In genomic region chr12:2633825-2634200, GRCh38 we compare ENCODE assay signal across 22 cellular contexts.
"Had no signal": no experiment of that assay in that cellular context is flagged by ENCODE, and none has a peak within 500 bp of the region (broad histone marks: within the 10 kb centered on the region; RNA-seq: fewer than 3 reads in every experiment).

No MANE protein-coding gene starts in this region.

- H3K9me3 Mint-ChIP-seq: activated naive CD4-positive, alpha-beta T cell treated with anti-CD3 and anti-CD28 coated beads, Interleukin-2, amount 10 ng/mL, durations not matched to agents 7 days and 5 days; activated naive CD8-positive, alpha-beta T cell treated with anti-CD3 and anti-CD28 coated beads for 36 hours; activated T-cell treated with anti-CD3 and anti-CD28 coated beads, Interleukin-2, amount 50 U/mL, for 24 hours; T-helper 1 cell treated with Interleukin-12 subunit alpha and Interleukin-12 subunit beta and Interleukin-4 antibody, amounts not matched to agents 30 μg/mL and 1 μg/mL, for 36 hours had no signal

- H3K4me3 Mint-ChIP-seq: activated CD8-positive, alpha-beta memory T cell treated with anti-CD3 and anti-CD28 coated beads, Interleukin-2, amount 10 ng/mL, durations not matched to agents 7 days and 5 days; activated naive CD4-positive, alpha-beta T cell treated with anti-CD3 and anti-CD28 coated beads, Interleukin-2, amount 10 ng/mL, durations not matched to agents 7 days and 5 days; activated naive CD8-positive, alpha-beta T cell treated with anti-CD3 and anti-CD28 coated beads for 36 hours; activated T-cell treated with anti-CD3 and anti-CD28 coated beads, Interleukin-2, amount 50 U/mL, for 24 hours; T-helper 1 cell treated with Interleukin-12 subunit alpha and Interleukin-12 subunit beta and Interleukin-4 antibody, amounts not matched to agents 30 μg/mL and 1 μg/mL, for 36 hours had no signal

- ATAC-seq: activated CD4-positive, CD25-positive, alpha-beta regulatory T cell treated with anti-CD3 and anti-CD28 coated beads, Interleukin-2, amount 50 U/mL, for 24 hours; activated CD8-positive, alpha-beta memory T cell treated with anti-CD3 and anti-CD28 coated beads, Interleukin-2, amount 10 ng/mL, durations not matched to agents 7 days and 5 days had no signal

- H3K9me3 ChIP-seq: Peyer's patch had no signal

- H3K4me3 ChIP-seq: cardiac muscle cell, Peyer's patch had no signal

- H3K4me1 Mint-ChIP-seq: activated CD8-positive, alpha-beta memory T cell treated with anti-CD3 and anti-CD28 coated beads, Interleukin-2, amount 10 ng/mL, durations not matched to agents 7 days and 5 days; activated naive CD4-positive, alpha-beta T cell treated with anti-CD3 and anti-CD28 coated beads, Interleukin-2, amount 10 ng/mL, durations not matched to agents 7 days and 5 days; activated naive CD8-positive, alpha-beta T cell treated with anti-CD3 and anti-CD28 coated beads for 36 hours had no signal

- H3K27ac ChIP-seq: brain microvascular endothelial cell, cardiac muscle cell, Peyer's patch had no signal

- H3K4me1 ChIP-seq: Peyer's patch had no signal

- H3K36me3 Mint-ChIP-seq: activated CD8-positive, alpha-beta memory T cell treated with anti-CD3 and anti-CD28 coated beads, Interleukin-2, amount 10 ng/mL, durations not matched to agents 7 days and 5 days; activated naive CD4-positive, alpha-beta T cell treated with anti-CD3 and anti-CD28 coated beads, Interleukin-2, amount 10 ng/mL, durations not matched to agents 7 days and 5 days; activated naive CD8-positive, alpha-beta T cell treated with anti-CD3 and anti-CD28 coated beads for 36 hours had no signal

- H3K27ac Mint-ChIP-seq: activated CD8-positive, alpha-beta memory T cell treated with anti-CD3 and anti-CD28 coated beads, Interleukin-2, amount 10 ng/mL, durations not matched to agents 7 days and 5 days; activated naive CD4-positive, alpha-beta T cell treated with anti-CD3 and anti-CD28 coated beads, Interleukin-2, amount 10 ng/mL, durations not matched to agents 7 days and 5 days; activated naive CD8-positive, alpha-beta T cell treated with anti-CD3 and anti-CD28 coated beads for 36 hours; activated T-cell treated with anti-CD3 and anti-CD28 coated beads, Interleukin-2, amount 50 U/mL, for 24 hours; T-helper 1 cell treated with Interleukin-12 subunit alpha and Interleukin-12 subunit beta and Interleukin-4 antibody, amounts not matched to agents 30 μg/mL and 1 μg/mL, for 36 hours had no signal

- H3K27me3 ChIP-seq: brain microvascular endothelial cell, cardiac muscle cell, Peyer's patch had no signal

- H3K36me3 ChIP-seq: brain microvascular endothelial cell, cardiac muscle cell, Peyer's patch had no signal

- DNase-seq: activated CD4-positive, alpha-beta T cell treated with anti-CD3 and anti-CD28 coated beads for 4 hours; activated CD4-positive, alpha-beta T cell treated with anti-CD3 and anti-CD28 coated beads, Interleukin-2, amount 50 U/mL, for 4 hours; activated CD8-positive, alpha-beta memory T cell treated with anti-CD3 and anti-CD28 coated beads, Interleukin-2, amount 10 ng/mL, durations not matched to agents 7 days and 5 days; activated gamma-delta T cell treated with Interleukin-2 at 50 U/mL for 16 hours; activated naive CD4-positive, alpha-beta T cell treated with anti-CD3 and anti-CD28 coated beads, Interleukin-2, amount 10 ng/mL, durations not matched to agents 7 days and 5 days; activated naive CD8-positive, alpha-beta T cell treated with anti-CD3 and anti-CD28 coated beads for 36 hours; activated T-cell treated with anti-CD3 and anti-CD28 coated beads, Interleukin-2, amount 50 U/mL, for 24 hours; brain microvascular endothelial cell; Kasumi-1; KBM-7; NCI-H1048; NCI-H1417; NCI-H2029; NCI-H2107; NCI-H2171 treated with DMSO at 0.1 percent for 48 hours; NCI-H226; NCI-H510A; SHP77 treated with DMSO at 0.1 percent for 48 hours had no signal
